Comparison of ENCODE assay signal across 12 cellular contexts in genomic region chr1:159196543-159196942, GRCh38. TPM values are rescaled to one million over a fixed set of nuclear protein-coding genes. Genes with fewer than 3 reads are reported as not detected.
A peak's percentile ranks its signal among the peaks of the same experiment; 100 is the strongest.
DNase-seq lines count a peak whose midpoint lies in the region; ATAC-seq and TF ChIP-seq lines count a peak whose summit lies in the region.
"Had no signal": no experiment of that assay in that cellular context is flagged by ENCODE, and none has a peak within 500 bp of the region (broad histone marks: within the 10 kb centered on the region; RNA-seq: fewer than 3 reads in every experiment).

No MANE protein-coding gene starts in this region.

- H3K27ac ChIP-seq in brain microvascular endothelial cell: no peak overlapping the region
- H3K27ac ChIP-seq in neural cell (ENCODE audit: low read length): no peak overlapping the region
- no peak overlapping the region for H3K27ac ChIP-seq in ovary

- ATAC-seq in activated CD8-positive, alpha-beta T cell treated with anti-CD3 and anti-CD28 coated beads, Interleukin-2, amount 10 ng/mL, durations not matched to agents 7 days and 5 days: no peak

- no peak overlapping the region for H3K9ac ChIP-seq in neural cell (ENCODE audit: low read length)

- in situ Hi-C loops in brain microvascular endothelial cell (cut with HindIII; ENCODE audit: low pct_ligation_motif_present, low sequenced_read_pairs): no loop called here

- peaks cover 18% of the 10 kb centered on the region for H3K27me3 Mint-ChIP-seq in activated CD8-positive, alpha-beta T cell treated with anti-CD3 and anti-CD28 coated beads, Interleukin-2, amount 10 ng/mL, durations not matched to agents 7 days and 5 days (ENCODE audit: low read depth)

- no peaks in the 10 kb centered on the region for H3K4me1 ChIP-seq in ovary (ENCODE audit: insufficient read depth)

- POLR2A ChIA-PET in activated CD8-positive, alpha-beta T cell treated with anti-CD3 and anti-CD28 coated beads, Interleukin-2, amount 10 ng/mL, durations not matched to agents 7 days and 5 days (lab: Charles Lee): no interaction called here

- TF ChIP-seq POLR2A in ovary (IDR thresholded peaks at IDR 0.05): no peak

- CTCF ChIA-PET in activated CD8-positive, alpha-beta T cell treated with anti-CD3 and anti-CD28 coated beads, Interleukin-2, amount 10 ng/mL, durations not matched to agents 7 days and 5 days (lab: Charles Lee): interaction anchor here (0.7 to 5.2 kb wide), 4 partner anchors 14 to 63 kb away, joined by 3 to 36 read pairs (median 6); no protein-coding TSS in a partner anchor

- H3K27me3 ChIP-seq in brain microvascular endothelial cell (replicated peaks): no peaks in the 10 kb centered on the region
- no peaks in the 10 kb centered on the region for H3K27me3 ChIP-seq in neural cell (ENCODE audit: insufficient read depth, low read depth, low read length)
- no peaks in the 10 kb centered on the region for H3K27me3 ChIP-seq in ovary

- intact Hi-C loops in ovary (cut with DNase I): loop anchor here in 1 of 4 donors (5.0 kb wide), 1 partner anchor 34 kb away; no protein-coding TSS in a partner anchor

- H3K36me3 Mint-ChIP-seq in activated CD8-positive, alpha-beta T cell treated with anti-CD3 and anti-CD28 coated beads, Interleukin-2, amount 10 ng/mL, durations not matched to agents 7 days and 5 days (ENCODE audit: low read depth): no peaks in the 10 kb centered on the region

- TF ChIP-seq CTCF in GM10266 (IDR thresholded peaks at IDR 0.05; ENCODE audit: control insufficient read depth, insufficient read depth, low read depth, missing control alignments) (peak; percentile 16), LNCaP clone FGC (IDR thresholded peaks at IDR 0.05; ENCODE audit: control insufficient read depth, extremely low read depth, insufficient read depth) (0 out of 2 replicates have a peak, but pooled peaks have one; percentile 22), brain microvascular endothelial cell (IDR thresholded peaks at IDR 0.05; ENCODE audit: low read depth, low read length, missing control alignments) (peak; percentile 46), neural cell (IDR thresholded peaks at IDR 0.05; ENCODE audit: poor library complexity, severe bottlenecking) (peak; percentile 15), ovary (IDR thresholded peaks at IDR 0.05) (no peak)

- no peaks in the 10 kb centered on the region for H4K20me1 ChIP-seq in neural cell (ENCODE audit: insufficient read depth)

- 41 to 57% (median 52%) methylated on average over 5 of the region's 5 CpGs for WGBS in ovary, 3 donors

- no peak overlapping the region for H3K4me2 ChIP-seq in neural cell (ENCODE audit: low read length)

- H3K4me3 ChIP-seq in LNCaP clone FGC (ENCODE audit: low read depth, low read length): no peak overlapping the region
- H3K4me3 ChIP-seq in brain microvascular endothelial cell (ENCODE audit: low read depth, low read length): no peak overlapping the region
- H3K4me3 ChIP-seq in neural cell (ENCODE audit: low read length): no peak overlapping the region
- no peak overlapping the region for H3K4me3 ChIP-seq in ovary

- no peak overlapping the region for H3K27ac Mint-ChIP-seq in activated CD8-positive, alpha-beta T cell treated with anti-CD3 and anti-CD28 coated beads, Interleukin-2, amount 10 ng/mL, durations not matched to agents 7 days and 5 days

- no peak for TF ChIP-seq RAD21 in neural cell (conservative IDR thresholded peaks at IDR 0.05)

- no peaks in the 10 kb centered on the region for H3F3A ChIP-seq in neural cell (ENCODE audit: insufficient read depth, low read length, poor library complexity, severe bottlenecking)

- TF ChIP-seq EP300 in neural cell (conservative IDR thresholded peaks at IDR 0.05; ENCODE audit: poor library complexity, severe bottlenecking): no peak
- TF ChIP-seq EP300 in ovary (IDR thresholded peaks at IDR 0.05): no peak

- H3K9me3 ChIP-seq in neural cell (ENCODE audit: low read length): no peaks in the 10 kb centered on the region
- H3K9me3 ChIP-seq in ovary: no peaks in the 10 kb centered on the region

- H3K9me3 Mint-ChIP-seq in activated CD8-positive, alpha-beta T cell treated with anti-CD3 and anti-CD28 coated beads, Interleukin-2, amount 10 ng/mL, durations not matched to agents 7 days and 5 days (ENCODE audit: insufficient read depth): no peaks in the 10 kb centered on the region

- no peak overlapping the region for H3K4me3 Mint-ChIP-seq in activated CD8-positive, alpha-beta T cell treated with anti-CD3 and anti-CD28 coated beads, Interleukin-2, amount 10 ng/mL, durations not matched to agents 7 days and 5 days

- H3K79me2 ChIP-seq in neural cell (replicated peaks; ENCODE audit: insufficient read depth, low read length): no peaks in the 10 kb centered on the region

- peaks cover 8% of the 10 kb centered on the region for H3K4me1 Mint-ChIP-seq in activated CD8-positive, alpha-beta T cell treated with anti-CD3 and anti-CD28 coated beads, Interleukin-2, amount 10 ng/mL, durations not matched to agents 7 days and 5 days (ENCODE audit: low read depth)

- H3K36me3 ChIP-seq in brain microvascular endothelial cell (replicated peaks): no peaks in the 10 kb centered on the region
- H3K36me3 ChIP-seq in neural cell (ENCODE audit: insufficient read depth, low read length): peaks cover 32% of the 10 kb centered on the region
- no peaks in the 10 kb centered on the region for H3K36me3 ChIP-seq in ovary

- H2AFZ ChIP-seq in neural cell (ENCODE audit: low read depth, low read length): no peak overlapping the region

- H3K9me2 ChIP-seq in neural cell (ENCODE audit: insufficient read depth, low read length): no peaks in the 10 kb centered on the region

- DNase-seq in GM10266 (ENCODE audit: extremely low spot score) (no peak), LNCaP clone FGC (ENCODE audit: low read depth) (no peak), brain microvascular endothelial cell (no peak), ovary (no peak), NOMO-1 (lab: John Stamatoyannopoulos, UW; ENCODE audit: unreplicated experiment in 2 of 2) (no peak), SKM-1 (lab: John Stamatoyannopoulos, UW; ENCODE audit: unreplicated experiment) (no peak)
- DNase-seq in activated CD8-positive, alpha-beta T cell treated with anti-CD3 and anti-CD28 coated beads, Interleukin-2, amount 10 ng/mL, durations not matched to agents 7 days and 5 days: no peak
- DNase-seq: DMS153; effector CD4-positive, alpha-beta T cell; NCI-H146; T-helper 9 cell had no signal

TF ChIP-seq in neural cell, 6 proteins besides CTCF, POLR2A, EP300 and RAD21:
- no peak for TF ChIP-seq EZH2 (IDR thresholded peaks at IDR 0.05; ENCODE audit: borderline replicate concordance, insufficient read depth, low read length, poor library complexity, severe bottlenecking)
- TF ChIP-seq, protein P1, sequence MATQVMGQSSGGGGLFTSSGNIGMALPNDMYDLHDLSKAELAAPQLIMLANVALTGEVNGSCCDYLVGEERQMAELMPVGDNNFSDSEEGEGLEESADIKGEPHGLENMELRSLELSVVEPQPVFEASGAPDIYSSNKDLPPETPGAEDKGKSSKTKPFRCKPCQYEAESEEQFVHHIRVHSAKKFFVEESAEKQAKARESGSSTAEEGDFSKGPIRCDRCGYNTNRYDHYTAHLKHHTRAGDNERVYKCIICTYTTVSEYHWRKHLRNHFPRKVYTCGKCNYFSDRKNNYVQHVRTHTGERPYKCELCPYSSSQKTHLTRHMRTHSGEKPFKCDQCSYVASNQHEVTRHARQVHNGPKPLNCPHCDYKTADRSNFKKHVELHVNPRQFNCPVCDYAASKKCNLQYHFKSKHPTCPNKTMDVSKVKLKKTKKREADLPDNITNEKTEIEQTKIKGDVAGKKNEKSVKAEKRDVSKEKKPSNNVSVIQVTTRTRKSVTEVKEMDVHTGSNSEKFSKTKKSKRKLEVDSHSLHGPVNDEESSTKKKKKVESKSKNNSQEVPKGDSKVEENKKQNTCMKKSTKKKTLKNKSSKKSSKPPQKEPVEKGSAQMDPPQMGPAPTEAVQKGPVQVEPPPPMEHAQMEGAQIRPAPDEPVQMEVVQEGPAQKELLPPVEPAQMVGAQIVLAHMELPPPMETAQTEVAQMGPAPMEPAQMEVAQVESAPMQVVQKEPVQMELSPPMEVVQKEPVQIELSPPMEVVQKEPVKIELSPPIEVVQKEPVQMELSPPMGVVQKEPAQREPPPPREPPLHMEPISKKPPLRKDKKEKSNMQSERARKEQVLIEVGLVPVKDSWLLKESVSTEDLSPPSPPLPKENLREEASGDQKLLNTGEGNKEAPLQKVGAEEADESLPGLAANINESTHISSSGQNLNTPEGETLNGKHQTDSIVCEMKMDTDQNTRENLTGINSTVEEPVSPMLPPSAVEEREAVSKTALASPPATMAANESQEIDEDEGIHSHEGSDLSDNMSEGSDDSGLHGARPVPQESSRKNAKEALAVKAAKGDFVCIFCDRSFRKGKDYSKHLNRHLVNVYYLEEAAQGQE (IDR thresholded peaks at IDR 0.05; ENCODE audit: borderline replicate concordance): no peak
- TF ChIP-seq SMC3 (conservative IDR thresholded peaks at IDR 0.05; ENCODE audit: poor library complexity): no peak
- TF ChIP-seq POLR2AphosphoS5 (IDR thresholded peaks at IDR 0.05): no peak
- TF ChIP-seq MXI1 (conservative IDR thresholded peaks at IDR 0.05; ENCODE audit: poor library complexity, severe bottlenecking): no peak
- TF ChIP-seq TAF1 (IDR thresholded peaks at IDR 0.05; ENCODE audit: low read depth): no peak
TF ChIP-seq in neural cell: peak in this region for 0.

RNA-seq across cellular contexts. Expression of gene ACKR1, which starts 8.1 kb away (rescaled TPM):
- polyA plus RNA-seq in neural cell (3.3 and 3.9 TPM in 2 replicates), ovary (10 to 100 TPM; 36.2 to 41.9 TPM)
- polyA minus RNA-seq in neural cell: 1.2 and 1.5 TPM in 2 replicates
- 10 to 100 TPM in 6 of 7 donors, 1 to 10 TPM in 1; 5.6 to 43.0 (median 20.7) TPM for total RNA-seq in ovary
- not detected for total RNA-seq in activated CD8-positive, alpha-beta T cell treated with anti-CD3 and anti-CD28 coated beads, Interleukin-2, amount 10 ng/mL, durations not matched to agents 7 days and 5 days

RNA-seq across cellular contexts. Expression of gene CADM3, which starts 25.1 kb away (rescaled TPM):
- polyA plus RNA-seq in neural cell: 81.7 and 91.2 TPM in 2 replicates
- 90.6 and 94.0 TPM in 2 replicates for polyA minus RNA-seq in neural cell
- 1 to 10 TPM in 3 of 7 donors, under 1 TPM in 2, not detected in 2; 0.17 to 2.7 (median 1.5) TPM for total RNA-seq in ovary
- polyA plus RNA-seq in ovary: 10 to 100 TPM in 1 of 2 donors, under 1 TPM in 1; 0.75 to 13.8 TPM
- not detected for total RNA-seq in activated CD8-positive, alpha-beta T cell treated with anti-CD3 and anti-CD28 coated beads, Interleukin-2, amount 10 ng/mL, durations not matched to agents 7 days and 5 days

Comparison
In these comparisons a context has a peak if more than half of its experiments do, and no peak if none do; other contexts are left out.
1. CTCF ChIP-seq: peak in GM10266 (single experiment), LNCaP clone FGC (single experiment), brain microvascular endothelial cell (single experiment) and neural cell (single experiment); none in ovary (0 of 3).
2. RNA of gene ACKR1, which starts 8.1 kb away (total RNA-seq): 5.6 to 43.0 TPM in ovary; not detected in activated CD8-positive, alpha-beta T cell treated with anti-CD3 and anti-CD28 coated beads, Interleukin-2, amount 10 ng/mL, durations not matched to agents 7 days and 5 days; every median in the first group is over 4 times any median in the second.